In genomic region chr15:70608156-70608555, GRCh38 we compare ENCODE assay signal across 20 cellular contexts.
DNase-seq lines count a peak whose midpoint lies in the region; ATAC-seq, FAIRE-seq and TF ChIP-seq lines count a peak whose summit lies in the region.
"Had no signal": no experiment of that assay in that cellular context is flagged by ENCODE, and none has a peak within 500 bp of the region (broad histone marks: within the 10 kb centered on the region; RNA-seq: fewer than 3 reads in every experiment).

No MANE protein-coding gene starts in this region.

- peaks cover 2% of the 10 kb centered on the region for H3K27me3 ChIP-seq in bronchial epithelial cell (ENCODE audit: control insufficient read depth, insufficient read depth, low read length)
- no peaks in the 10 kb centered on the region for H3K27me3 ChIP-seq in left ventricle myocardium inferior (ENCODE audit: low read depth)
- no peaks in the 10 kb centered on the region for H3K27me3 ChIP-seq in Peyer's patch
- H3K27me3 ChIP-seq: stomach, uterus had no signal

- no peaks in the 10 kb centered on the region for H3K36me3 Mint-ChIP-seq in type B pancreatic cell
- H3K36me3 Mint-ChIP-seq: CD8-positive, alpha-beta memory T cell had no signal

- H3K9me3 Mint-ChIP-seq in type B pancreatic cell = no peaks in the 10 kb centered on the region
- H3K9me3 Mint-ChIP-seq: activated CD4-positive, alpha-beta memory T cell treated with anti-CD3 and anti-CD28 coated beads, Interleukin-2, amount 10 ng/mL, durations not matched to agents 7 days and 5 days; activated T-cell treated with anti-CD3 and anti-CD28 coated beads, Interleukin-2, amount 50 U/mL, for 72 hours; CD8-positive, alpha-beta memory T cell had no signal

- H3K4me1 Mint-ChIP-seq in type B pancreatic cell (ENCODE audit: unreplicated experiment) = peaks cover 51% of the 10 kb centered on the region
- H3K4me1 Mint-ChIP-seq: activated CD4-positive, alpha-beta memory T cell treated with anti-CD3 and anti-CD28 coated beads, Interleukin-2, amount 10 ng/mL, durations not matched to agents 7 days and 5 days; CD8-positive, alpha-beta memory T cell had no signal

- H3K4me3 ChIP-seq in bronchial epithelial cell (ENCODE audit: low read depth, low read length) (no peak overlapping the region), left ventricle myocardium inferior (no peak overlapping the region), Peyer's patch (no peak overlapping the region)
- H3K4me3 ChIP-seq: HAP-1, stomach, uterus had no signal

- DNase-seq in Right ventricle myocardium superior (no peak), cardiac septum (ENCODE audit: low spot score) (no peak), bronchial epithelial cell (ENCODE audit: low read depth) (no peak), left ventricle myocardium inferior (no peak), type B pancreatic cell (ENCODE audit: extremely low spot score, unreplicated experiment) (no peak), A172 (ENCODE audit: low spot score) (no peak), Peyer's patch (no peak)
- DNase-seq in stimulated activated naive CD4-positive, alpha-beta T cell treated with Interleukin-2 at 50 U/mL for 16 hours (lab: John Stamatoyannopoulos, UW) = no peak
- DNase-seq: activated CD4-positive, alpha-beta memory T cell treated with anti-CD3 and anti-CD28 coated beads, Interleukin-2, amount 10 ng/mL, durations not matched to agents 7 days and 5 days; activated T-cell treated with anti-CD3 and anti-CD28 coated beads, Interleukin-2, amount 50 U/mL, for 72 hours; CD8-positive, alpha-beta memory T cell; left colon; NCI-H1092 treated with DMSO at 0.1 percent for 48 hours; NCI-H526; stomach had no signal

- ATAC-seq in Right ventricle myocardium superior (ENCODE audit: poor library complexity) = peak; percentile 62
- ATAC-seq: activated T-cell treated with anti-CD3 and anti-CD28 coated beads, Interleukin-2, amount 50 U/mL, for 72 hours; left colon; Panc1 had no signal

- H3K27me3 Mint-ChIP-seq in type B pancreatic cell = no peaks in the 10 kb centered on the region

- no peak for TF ChIP-seq CTCF in bronchial epithelial cell (IDR thresholded peaks at IDR 0.05; ENCODE audit: insufficient read depth, low read length, severe bottlenecking)
- no peak for TF ChIP-seq CTCF in left ventricle myocardium inferior (IDR thresholded peaks at IDR 0.05; ENCODE audit: borderline replicate concordance)
- no peak for TF ChIP-seq CTCF in type B pancreatic cell (conservative IDR thresholded peaks at IDR 0.05)
- no peak for TF ChIP-seq CTCF in Peyer's patch (IDR thresholded peaks at IDR 0.05)

- no peak for TF ChIP-seq POLR2A in Peyer's patch (IDR thresholded peaks at IDR 0.05)

- FAIRE-seq in bronchial epithelial cell (lab: Jason Lieb, UNC) = peak; percentile 64

- H3K36me3 ChIP-seq in bronchial epithelial cell (ENCODE audit: control insufficient read depth, insufficient read depth, low read length) (no peaks in the 10 kb centered on the region), left ventricle myocardium inferior (no peaks in the 10 kb centered on the region), Peyer's patch (no peaks in the 10 kb centered on the region)
- H3K36me3 ChIP-seq: HAP-1, stomach, uterus had no signal

- H3K27ac ChIP-seq in left ventricle myocardium inferior (replicated peaks) (peak overlapping the region; percentile 37), Peyer's patch (no peak overlapping the region)
- H3K27ac ChIP-seq: epithelial cell of prostate, stomach had no signal

- H3K27ac Mint-ChIP-seq in type B pancreatic cell = no peak overlapping the region
- H3K27ac Mint-ChIP-seq: activated CD4-positive, alpha-beta memory T cell treated with anti-CD3 and anti-CD28 coated beads, Interleukin-2, amount 10 ng/mL, durations not matched to agents 7 days and 5 days; activated T-cell treated with anti-CD3 and anti-CD28 coated beads, Interleukin-2, amount 50 U/mL, for 72 hours; progenitor cell of endocrine pancreas had no signal

- intact Hi-C loops in Right ventricle myocardium superior (cut with DNase I) (no loop called here), cardiac septum (cut with DNase I) (no loop called here), left ventricle myocardium inferior (cut with micrococcal nuclease) (no loop called here)

- no peaks in the 10 kb centered on the region for H3K9me3 ChIP-seq in left ventricle myocardium inferior (replicated peaks)
- H3K9me3 ChIP-seq in Peyer's patch = no peaks in the 10 kb centered on the region
- H3K9me3 ChIP-seq: stomach, uterus had no signal

- peak overlapping the region; percentile 0 for H3K4me3 Mint-ChIP-seq in type B pancreatic cell
- H3K4me3 Mint-ChIP-seq: activated CD4-positive, alpha-beta memory T cell treated with anti-CD3 and anti-CD28 coated beads, Interleukin-2, amount 10 ng/mL, durations not matched to agents 7 days and 5 days; activated T-cell treated with anti-CD3 and anti-CD28 coated beads, Interleukin-2, amount 50 U/mL, for 72 hours; CD8-positive, alpha-beta memory T cell had no signal

- H3K4me1 ChIP-seq in left ventricle myocardium inferior = peaks cover 22% of the 10 kb centered on the region
- H3K4me1 ChIP-seq in Peyer's patch = peaks cover 0 to 13% (median 0%) of the 10 kb centered on the region in 4 donors
